12 cellular contexts compared by ENCODE assay signal in genomic region chr9:96140401-96141180, GRCh38.
DNase-seq lines count a peak whose midpoint lies in the region; ATAC-seq and TF ChIP-seq lines count a peak whose summit lies in the region.
"Had no signal": no experiment of that assay in that cellular context is flagged by ENCODE, and none has a peak within 500 bp of the region (broad histone marks: within the 10 kb centered on the region; RNA-seq: fewer than 3 reads in every experiment).

No MANE protein-coding gene starts in this region.

- WGBS in urinary bladder: 43% methylated on average over 30 of the region's 30 CpGs

- H3K9ac ChIP-seq in colonic mucosa (ENCODE audit: low read depth in 2 of 2, low read length in 2 of 2): peak overlapping the region; percentile 28 to 52
- H3K9ac ChIP-seq in mucosa of rectum (ENCODE audit: low read depth in 1 of 2, low read length in 2 of 2): no peak overlapping the region

- H3K27me3 Mint-ChIP-seq in activated CD8-positive, alpha-beta T cell treated with anti-CD3 and anti-CD28 coated beads, Interleukin-2, amount 10 ng/mL, durations not matched to agents 7 days and 5 days (ENCODE audit: low read depth): peaks cover 21% of the 10 kb centered on the region
- H3K27me3 Mint-ChIP-seq in HFFc6 (ENCODE audit: insufficient read depth): peaks cover 20% of the 10 kb centered on the region

- POLR2A ChIA-PET in activated CD8-positive, alpha-beta T cell treated with anti-CD3 and anti-CD28 coated beads, Interleukin-2, amount 10 ng/mL, durations not matched to agents 7 days and 5 days (lab: Charles Lee): no interaction called here

- peak overlapping the region; percentile 68 for H3K27ac ChIP-seq in colonic mucosa
- peak overlapping the region; percentile 39 to 86 for H3K27ac ChIP-seq in mucosa of rectum (ENCODE audit: low read depth in 2 of 2, low read length in 2 of 2)
- peak overlapping the region; percentile 85 for H3K27ac ChIP-seq in urinary bladder (ENCODE audit: low read depth)
- H3K27ac ChIP-seq in effector memory CD4-positive, alpha-beta T cell (ENCODE audit: insufficient read depth, low read length, poor library complexity, severe bottlenecking): no peak overlapping the region
- H3K27ac ChIP-seq: 22Rv1 had no signal

- CTCF ChIA-PET in activated CD8-positive, alpha-beta T cell treated with anti-CD3 and anti-CD28 coated beads, Interleukin-2, amount 10 ng/mL, durations not matched to agents 7 days and 5 days (lab: Charles Lee): no interaction called here

- TF ChIP-seq CTCF in colonic mucosa (IDR thresholded peaks at IDR 0.05) (no peak), HFFc6 (IDR thresholded peaks at IDR 0.05) (no peak)

- no peaks in the 10 kb centered on the region for H3K36me3 Mint-ChIP-seq in activated CD8-positive, alpha-beta T cell treated with anti-CD3 and anti-CD28 coated beads, Interleukin-2, amount 10 ng/mL, durations not matched to agents 7 days and 5 days (ENCODE audit: low read depth)
- H3K36me3 Mint-ChIP-seq in HFFc6 (ENCODE audit: low read depth): no peaks in the 10 kb centered on the region
- H3K36me3 Mint-ChIP-seq: activated naive CD8-positive, alpha-beta T cell treated with anti-CD3 and anti-CD28 coated beads for 36 hours had no signal

- H3K4me3 Mint-ChIP-seq in activated CD8-positive, alpha-beta T cell treated with anti-CD3 and anti-CD28 coated beads, Interleukin-2, amount 10 ng/mL, durations not matched to agents 7 days and 5 days: no peak overlapping the region
- H3K4me3 Mint-ChIP-seq in HFFc6: no peak overlapping the region
- H3K4me3 Mint-ChIP-seq: activated naive CD8-positive, alpha-beta T cell treated with anti-CD3 and anti-CD28 coated beads for 36 hours; T-helper 1 cell treated with Interleukin-12 subunit alpha and Interleukin-12 subunit beta and Interleukin-4 antibody, amounts not matched to agents 30 μg/mL and 1 μg/mL, for 36 hours had no signal

- DNase-seq in DMS53 (lab: John Stamatoyannopoulos, UW) (peak; percentile 13), DMS53 treated with DMSO at 0.1 percent for 48 hours (lab: John Stamatoyannopoulos, UW; ENCODE audit: unreplicated experiment) (no peak), colonic mucosa (peak; percentile 34), HFFc6 (no peak)
- no peak for DNase-seq in effector memory CD4-positive, alpha-beta T cell
- no peak for DNase-seq in activated CD8-positive, alpha-beta T cell treated with anti-CD3 and anti-CD28 coated beads, Interleukin-2, amount 10 ng/mL, durations not matched to agents 7 days and 5 days
- DNase-seq: activated naive CD8-positive, alpha-beta T cell treated with anti-CD3 and anti-CD28 coated beads for 36 hours; NCI-H526 had no signal

- H3K9me3 ChIP-seq in colonic mucosa: no peaks in the 10 kb centered on the region
- H3K9me3 ChIP-seq in mucosa of rectum (ENCODE audit: control insufficient read depth in 2 of 2, low read length in 2 of 2): no peaks in the 10 kb centered on the region
- H3K9me3 ChIP-seq in effector memory CD4-positive, alpha-beta T cell (ENCODE audit: control insufficient read depth, low read length): no peaks in the 10 kb centered on the region

- H3K4me3 ChIP-seq in colonic mucosa (no peak overlapping the region), mucosa of rectum (ENCODE audit: low read length in 2 of 2) (no peak overlapping the region), urinary bladder (ENCODE audit: low read depth, low read length) (no peak overlapping the region)
- no peak overlapping the region for H3K4me3 ChIP-seq in effector memory CD4-positive, alpha-beta T cell (ENCODE audit: insufficient read depth, low read depth, low read length, poor library complexity, severe bottlenecking)

- no peaks in the 10 kb centered on the region for H3K27me3 ChIP-seq in colonic mucosa
- H3K27me3 ChIP-seq in mucosa of rectum (ENCODE audit: control insufficient read depth in 2 of 2, insufficient read depth in 2 of 2, low read length in 2 of 2): no peaks in the 10 kb centered on the region
- no peaks in the 10 kb centered on the region for H3K27me3 ChIP-seq in effector memory CD4-positive, alpha-beta T cell (replicated peaks; ENCODE audit: control insufficient read depth, insufficient read depth, low read length, poor library complexity, severe bottlenecking)

- H3K4me1 ChIP-seq in colonic mucosa: no peaks in the 10 kb centered on the region
- peaks cover 15 to 16% of the 10 kb centered on the region in 2 donors for H3K4me1 ChIP-seq in mucosa of rectum (ENCODE audit: control insufficient read depth in 2 of 2, insufficient read depth in 2 of 2, low read length in 2 of 2)
- peaks cover under 1% of the 10 kb centered on the region for H3K4me1 ChIP-seq in urinary bladder (ENCODE audit: insufficient read depth)
- no peaks in the 10 kb centered on the region for H3K4me1 ChIP-seq in effector memory CD4-positive, alpha-beta T cell (ENCODE audit: control insufficient read depth, insufficient read depth, low read length, poor library complexity, severe bottlenecking)

- H3K36me3 ChIP-seq in colonic mucosa: no peaks in the 10 kb centered on the region
- H3K36me3 ChIP-seq in mucosa of rectum (ENCODE audit: control insufficient read depth in 2 of 2, insufficient read depth in 2 of 2, low read length in 2 of 2): no peaks in the 10 kb centered on the region
- no peaks in the 10 kb centered on the region for H3K36me3 ChIP-seq in urinary bladder (ENCODE audit: insufficient read depth)
- no peaks in the 10 kb centered on the region for H3K36me3 ChIP-seq in effector memory CD4-positive, alpha-beta T cell (ENCODE audit: control insufficient read depth, insufficient read depth, low read length)

- no peak for ATAC-seq in activated CD8-positive, alpha-beta T cell treated with anti-CD3 and anti-CD28 coated beads, Interleukin-2, amount 10 ng/mL, durations not matched to agents 7 days and 5 days

- H3K9me3 Mint-ChIP-seq in activated CD8-positive, alpha-beta T cell treated with anti-CD3 and anti-CD28 coated beads, Interleukin-2, amount 10 ng/mL, durations not matched to agents 7 days and 5 days (ENCODE audit: insufficient read depth): no peaks in the 10 kb centered on the region
- H3K9me3 Mint-ChIP-seq in HFFc6: no peaks in the 10 kb centered on the region
- H3K9me3 Mint-ChIP-seq: activated naive CD8-positive, alpha-beta T cell treated with anti-CD3 and anti-CD28 coated beads for 36 hours; T-helper 1 cell treated with Interleukin-12 subunit alpha and Interleukin-12 subunit beta and Interleukin-4 antibody, amounts not matched to agents 30 μg/mL and 1 μg/mL, for 36 hours had no signal

- no peaks in the 10 kb centered on the region for H3K4me1 Mint-ChIP-seq in activated CD8-positive, alpha-beta T cell treated with anti-CD3 and anti-CD28 coated beads, Interleukin-2, amount 10 ng/mL, durations not matched to agents 7 days and 5 days (ENCODE audit: low read depth)
- H3K4me1 Mint-ChIP-seq in HFFc6 (ENCODE audit: low read depth): peaks cover 44% of the 10 kb centered on the region
- H3K4me1 Mint-ChIP-seq: activated naive CD8-positive, alpha-beta T cell treated with anti-CD3 and anti-CD28 coated beads for 36 hours had no signal

- H3K27ac Mint-ChIP-seq in activated CD8-positive, alpha-beta T cell treated with anti-CD3 and anti-CD28 coated beads, Interleukin-2, amount 10 ng/mL, durations not matched to agents 7 days and 5 days: no peak overlapping the region
- H3K27ac Mint-ChIP-seq in HFFc6: no peak overlapping the region
- H3K27ac Mint-ChIP-seq: activated naive CD8-positive, alpha-beta T cell treated with anti-CD3 and anti-CD28 coated beads for 36 hours; T-helper 1 cell treated with Interleukin-12 subunit alpha and Interleukin-12 subunit beta and Interleukin-4 antibody, amounts not matched to agents 30 μg/mL and 1 μg/mL, for 36 hours had no signal

- intact Hi-C loops in colonic mucosa (cut with DNase I): no loop called here

Comparison
In these comparisons a context has a peak if more than half of its experiments do, and no peak if none do; other contexts are left out.
1. DNase-seq: peak in DMS53 (single experiment) and colonic mucosa (single experiment); none in DMS53 treated with DMSO at 0.1 percent for 48 hours (single experiment), effector memory CD4-positive, alpha-beta T cell (0 of 3), activated CD8-positive, alpha-beta T cell treated with anti-CD3 and anti-CD28 coated beads, Interleukin-2, amount 10 ng/mL, durations not matched to agents 7 days and 5 days (single experiment) and HFFc6 (single experiment).
2. H3K9ac ChIP-seq: peak in colonic mucosa (2 of 2); none in mucosa of rectum (0 of 2).